Comparison of ENCODE assay signal across 16 cellular contexts in the genomic region with DNA sequence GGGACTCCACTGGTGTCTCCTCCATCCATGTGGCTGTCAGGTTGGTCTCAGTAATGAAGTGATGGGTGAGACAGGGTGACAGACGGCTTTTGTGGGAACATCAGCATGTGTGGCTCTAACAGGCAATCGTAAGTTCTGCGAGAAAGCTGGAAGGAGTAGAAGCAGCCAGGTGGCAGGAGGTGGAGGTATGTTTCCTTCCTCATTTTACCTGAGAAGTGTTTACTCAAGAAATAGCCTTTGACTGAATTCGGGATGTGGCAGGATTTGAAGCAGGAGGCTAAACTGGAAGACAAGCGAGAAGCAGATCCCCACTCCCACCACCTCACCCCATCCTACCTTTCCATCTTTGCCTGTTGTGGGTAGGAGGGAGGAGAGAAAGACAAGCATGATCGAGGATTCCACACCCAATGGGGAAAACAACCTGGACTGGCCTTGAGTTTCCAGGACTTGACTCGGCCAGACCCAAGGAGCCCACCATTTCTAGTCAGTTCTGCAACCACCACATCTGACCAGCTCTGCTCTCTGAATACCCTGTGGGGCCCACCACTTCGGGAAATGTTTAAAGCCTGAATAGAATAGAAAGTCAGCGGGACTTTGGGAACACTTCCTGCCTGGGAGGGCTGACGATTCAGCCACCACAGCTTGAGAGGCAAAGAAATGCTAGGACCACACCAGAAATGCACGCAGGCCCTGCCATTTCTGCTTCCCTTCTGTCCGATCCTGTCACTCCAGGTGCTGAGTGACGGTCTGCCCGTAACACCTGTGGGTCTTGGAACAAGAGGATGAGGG. TPM values are rescaled to one million over a fixed set of nuclear protein-coding genes. Genes with fewer than 3 reads are reported as not detected.
A peak's percentile ranks its signal among the peaks of the same experiment; 100 is the strongest.
DNase-seq lines count a peak whose midpoint lies in the region; ATAC-seq and TF ChIP-seq lines count a peak whose summit lies in the region.
"Had no signal": no experiment of that assay in that cellular context is flagged by ENCODE, and none has a peak within 500 bp of the region (broad histone marks: within the 10 kb centered on the region; RNA-seq: fewer than 3 reads in every experiment).

No MANE protein-coding gene starts in this region.

- no TSS peak for BruUV-seq in IMR-90 (replicated peaks; lab: Mats Ljungman, UMichigan)

- H2AK5ac ChIP-seq in IMR-90 (ENCODE audit: low read depth, low read length), result no peak overlapping the region

- no peak overlapping the region for H3K4me3 Mint-ChIP-seq in neural progenitor cell
- H3K4me3 Mint-ChIP-seq: CD14-positive monocyte had no signal

- CTCF ChIA-PET in IMR-90 (lab: Yijun Ruan, JAX), result interaction anchor here (0.6 kb wide), 1 partner anchor 204 kb away, joined by 3 read pairs; no protein-coding TSS in a partner anchor

- H4K20me1 ChIP-seq in IMR-90 (ENCODE audit: insufficient read depth, low read length), result no peaks in the 10 kb centered on the region
- H4K20me1 ChIP-seq in neural progenitor cell (ENCODE audit: low read depth), result no peaks in the 10 kb centered on the region

- H3K79me1 ChIP-seq in IMR-90 (ENCODE audit: low read depth in 1 of 2, low read length in 2 of 2), result no peaks in the 10 kb centered on the region

- in situ Hi-C loops in GM13976 (cut with MboI; ENCODE audit: low sequenced_read_pairs, unreplicated experiment) (no loop called here), IMR-90 (cut with MboI; ENCODE audit: low sequenced_read_pairs) (no loop called here)

- no peak for TF ChIP-seq CTCF in GM13976 (IDR thresholded peaks at IDR 0.05; ENCODE audit: borderline replicate concordance, control extremely low read depth, extremely low read depth, insufficient read depth, missing control alignments)
- TF ChIP-seq CTCF in IMR-90 (conservative IDR thresholded peaks at IDR 0.05; ENCODE audit: low read depth, low read length), result no peak
- no peak for TF ChIP-seq CTCF in neural progenitor cell (IDR thresholded peaks at IDR 0.05)

- H3K4me1 ChIP-seq in IMR-90 (ENCODE audit: control insufficient read depth, insufficient read depth, low read length) (no peaks in the 10 kb centered on the region), neural progenitor cell (no peaks in the 10 kb centered on the region)

- POLR2A ChIA-PET in IMR-90 (lab: Charles Lee; ENCODE audit: unreplicated experiment), result no interaction called here

- H3K9ac ChIP-seq in IMR-90 (ENCODE audit: low read depth, low read length) (no peak overlapping the region), neural progenitor cell (no peak overlapping the region)

- H3K9me3 ChIP-seq in IMR-90 (ENCODE audit: control insufficient read depth, insufficient read depth, low read length), result no peaks in the 10 kb centered on the region
- H3K9me3 ChIP-seq in neural progenitor cell (ENCODE audit: low read depth), result no peaks in the 10 kb centered on the region

- dilution Hi-C loops in IMR-90 (cut with HindIII; ENCODE audit: low sequenced_read_pairs, unreplicated experiment), result no loop called here

- H3K9me1 ChIP-seq in IMR-90 (ENCODE audit: insufficient read depth, low read length), result no peaks in the 10 kb centered on the region

- peaks cover 10% of the 10 kb centered on the region for H3K4me1 Mint-ChIP-seq in neural progenitor cell
- H3K4me1 Mint-ChIP-seq: CD14-positive monocyte had no signal

- no peak overlapping the region for H3K14ac ChIP-seq in IMR-90 (replicated peaks; ENCODE audit: low read depth, low read length)

- H3K27ac Mint-ChIP-seq in neural progenitor cell, result peak overlapping the region; percentile 42
- H3K27ac Mint-ChIP-seq: CD14-positive monocyte had no signal

- H3K27me3 ChIP-seq in IMR-90 (ENCODE audit: control insufficient read depth, insufficient read depth, low read length) (peaks cover 55% of the 10 kb centered on the region), neural progenitor cell (no peaks in the 10 kb centered on the region)

- no peak overlapping the region for H2BK20ac ChIP-seq in IMR-90 (ENCODE audit: low read depth, low read length)

- H3K36me3 Mint-ChIP-seq in neural progenitor cell, result no peaks in the 10 kb centered on the region
- H3K36me3 Mint-ChIP-seq: CD14-positive monocyte had no signal

- no peaks in the 10 kb centered on the region for H3F3A ChIP-seq in neural progenitor cell (ENCODE audit: low read depth)

- no peak overlapping the region for H4K91ac ChIP-seq in IMR-90 (ENCODE audit: insufficient read depth, low read depth, low read length)

- TF ChIP-seq POLR2A in IMR-90 (IDR thresholded peaks at IDR 0.05; ENCODE audit: low read depth, low read length), result no peak

- no peaks in the 10 kb centered on the region for H3K27me3 Mint-ChIP-seq in neural progenitor cell (ENCODE audit: insufficient read depth, low read depth)

- H4K8ac ChIP-seq in IMR-90 (ENCODE audit: low read depth in 2 of 2, low read length in 2 of 2), result no peak overlapping the region

- DNase-seq in GM13976 (ENCODE audit: low spot score) (peak; percentile 8), IMR-90 (no peak), iPS-NIHi7 (ENCODE audit: extremely low spot score) (peak; percentile 10), neural progenitor cell (ENCODE audit: low spot score) (no peak), caudate nucleus (lab: John Stamatoyannopoulos, UW) (no peak), SW480 (ENCODE audit: low spot score) (no peak)
- DNase-seq: AML-193, NCI-H1048, NCI-H1436 treated with DMSO at 0.1 percent for 48 hours, NCI-H2081, NCI-H510A, NCI-H774, RPMI8226 had no signal

- H3K27ac ChIP-seq in IMR-90 (ENCODE audit: insufficient read depth, low read length) (no peak overlapping the region), neural progenitor cell (no peak overlapping the region), caudate nucleus (ENCODE audit: low read depth, low read length) (no peak overlapping the region)

- no peak overlapping the region for H3K18ac ChIP-seq in IMR-90 (ENCODE audit: low read depth, low read length)

- no peak overlapping the region for H4K5ac ChIP-seq in IMR-90 (ENCODE audit: low read depth, low read length)

- WGBS in IMR-90 (ENCODE audit: extremely low coverage in 2 of 2, insufficient read length in 1 of 2), 2 experiments, result 34% methylated on average over 3 of the region's 14 CpGs; no CpG with 5 or more reads in 1 of the 2 experiments

- H3K9me3 Mint-ChIP-seq in neural progenitor cell, result peaks cover 4% of the 10 kb centered on the region

- peak overlapping the region; percentile 55 for H2AK9ac ChIP-seq in IMR-90 (replicated peaks; ENCODE audit: low read depth, low read length, poor library complexity)

- ATAC-seq in IMR-90 (ENCODE audit: low read depth) (no peak), GM19395 (IDR thresholded peaks at IDR 0.05; ENCODE audit: unreplicated experiment) (no peak)

- H3K36me3 ChIP-seq in IMR-90 (ENCODE audit: control insufficient read depth, insufficient read depth, low read length), result no peaks in the 10 kb centered on the region
- no peaks in the 10 kb centered on the region for H3K36me3 ChIP-seq in neural progenitor cell

- H3K56ac ChIP-seq in IMR-90 (ENCODE audit: extremely low read depth, insufficient read depth, low read length), result no peak overlapping the region

- no peak overlapping the region for H2BK5ac ChIP-seq in IMR-90 (ENCODE audit: low read depth, low read length, poor library complexity, severe bottlenecking)

- intact Hi-C loops in IMR-90 (cut with micrococcal nuclease), result no loop called here

- H3K4ac ChIP-seq in IMR-90 (ENCODE audit: low read depth, low read length), result no peak overlapping the region

- H3K4me3 ChIP-seq in IMR-90 (ENCODE audit: insufficient read depth, low read depth, low read length) (no peak overlapping the region), neural progenitor cell (no peak overlapping the region)

- no peak overlapping the region for H2BK15ac ChIP-seq in IMR-90 (ENCODE audit: low read depth, low read length)

- no peak overlapping the region for H2BK120ac ChIP-seq in IMR-90 (ENCODE audit: low read depth, low read length)

- no peak overlapping the region for H3K23ac ChIP-seq in IMR-90 (ENCODE audit: low read depth, low read length)

- H3K4me2 ChIP-seq in IMR-90 (ENCODE audit: low read depth, low read length) (no peak overlapping the region), neural progenitor cell (no peak overlapping the region)

- no peaks in the 10 kb centered on the region for H3K79me2 ChIP-seq in neural progenitor cell (ENCODE audit: low read depth)

- no peak for TF ChIP-seq RAD21 in IMR-90 (IDR thresholded peaks at IDR 0.05; ENCODE audit: low read length)

- H2AFZ ChIP-seq in IMR-90 (replicated peaks; ENCODE audit: low read length, poor library complexity) (no peak overlapping the region), neural progenitor cell (replicated peaks) (peak overlapping the region; percentile 42)

TF ChIP-seq in IMR-90, 13 proteins besides CTCF, POLR2A, EP300 and RAD21 (continues in another document):
- TF ChIP-seq MAFK (IDR thresholded peaks at IDR 0.05; ENCODE audit: low read depth, low read length) (no peak), RFX5 (IDR thresholded peaks at IDR 0.05; ENCODE audit: low read depth, low read length) (no peak), CEBPB (IDR thresholded peaks at IDR 0.05; ENCODE audit: low read depth, low read length) (no peak), USF2 (IDR thresholded peaks at IDR 0.05; ENCODE audit: low read depth, low read length) (no peak)
- TF ChIP-seq, protein P1, sequence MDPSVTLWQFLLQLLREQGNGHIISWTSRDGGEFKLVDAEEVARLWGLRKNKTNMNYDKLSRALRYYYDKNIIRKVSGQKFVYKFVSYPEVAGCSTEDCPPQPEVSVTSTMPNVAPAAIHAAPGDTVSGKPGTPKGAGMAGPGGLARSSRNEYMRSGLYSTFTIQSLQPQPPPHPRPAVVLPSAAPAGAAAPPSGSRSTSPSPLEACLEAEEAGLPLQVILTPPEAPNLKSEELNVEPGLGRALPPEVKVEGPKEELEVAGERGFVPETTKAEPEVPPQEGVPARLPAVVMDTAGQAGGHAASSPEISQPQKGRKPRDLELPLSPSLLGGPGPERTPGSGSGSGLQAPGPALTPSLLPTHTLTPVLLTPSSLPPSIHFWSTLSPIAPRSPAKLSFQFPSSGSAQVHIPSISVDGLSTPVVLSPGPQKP (IDR thresholded peaks at IDR 0.05; ENCODE audit: borderline replicate concordance, low read depth, low read length), result no peak

RNA-seq across cellular contexts. Expression of gene ABCG8, which starts 1.2 kb away (rescaled TPM):
- total RNA-seq in IMR-90 (2012; rRNA removed) (not detected in 2 replicates), neural progenitor cell (ENCODE audit: low replicate concordance) (not detected in 2 replicates)
- not detected in 2 replicates for polyA plus RNA-seq in IMR-90 (2012; rRNA removed)
- polyA plus RNA-seq in IMR-90 (2012; cell fraction: cytosol; rRNA removed), result not detected in 2 replicates
- polyA plus RNA-seq in IMR-90 (2012; cell fraction: nucleus; rRNA removed; ENCODE audit: low replicate concordance), result not detected in 2 replicates
- total RNA-seq: MCF 10A had no signal
- polyA plus RNA-seq: CD14-positive monocyte had no signal

RNA-seq across cellular contexts. Expression of gene ABCG5, which starts 1.3 kb away (rescaled TPM):
- total RNA-seq in IMR-90 (2012; rRNA removed) (not detected in 2 replicates), neural progenitor cell (ENCODE audit: low replicate concordance) (not detected in 2 replicates)
- not detected in 2 replicates for polyA plus RNA-seq in IMR-90 (2012; rRNA removed)
- not detected in 2 replicates for polyA plus RNA-seq in IMR-90 (2012; cell fraction: cytosol; rRNA removed)
- not detected in 2 replicates for polyA plus RNA-seq in IMR-90 (2012; cell fraction: nucleus; rRNA removed; ENCODE audit: low replicate concordance)
- total RNA-seq: MCF 10A had no signal
- polyA plus RNA-seq: CD14-positive monocyte had no signal

Comparison
In these comparisons a context has a peak if more than half of its experiments do, and no peak if none do; other contexts are left out.
1. DNase-seq: peak in GM13976 (single experiment) and iPS-NIHi7 (single experiment); none in IMR-90 (single experiment), neural progenitor cell (single experiment), caudate nucleus (0 of 61) and SW480 (single experiment).